In the genomic region with DNA sequence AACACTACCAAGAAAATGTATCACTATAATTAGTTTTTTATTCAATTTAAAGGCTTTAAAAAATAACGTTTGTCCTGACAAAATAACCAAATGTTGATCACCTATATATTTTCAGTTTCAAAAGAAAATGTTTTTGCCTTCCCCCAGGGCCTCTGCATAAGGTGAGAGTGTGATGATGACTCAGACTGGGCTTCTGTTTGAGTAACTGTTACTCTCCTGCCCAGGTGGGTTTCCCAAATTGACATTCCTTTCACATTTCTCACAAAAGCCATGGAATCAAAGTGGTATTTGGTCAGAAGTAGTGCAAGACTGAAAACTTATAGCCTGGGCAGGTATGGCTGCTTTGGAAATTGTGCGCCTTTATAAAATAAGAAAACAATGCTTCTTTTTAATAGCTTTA, we compare ENCODE assay signal across 2 cellular contexts.
TF ChIP-seq lines count a peak whose summit lies in the region.

No MANE protein-coding gene starts in this region.

TF ChIP-seq in GM23338, 12 proteins besides CTCF, POLR2A, EP300 and RAD21 (continued from another document):
- TF ChIP-seq, protein P1, sequence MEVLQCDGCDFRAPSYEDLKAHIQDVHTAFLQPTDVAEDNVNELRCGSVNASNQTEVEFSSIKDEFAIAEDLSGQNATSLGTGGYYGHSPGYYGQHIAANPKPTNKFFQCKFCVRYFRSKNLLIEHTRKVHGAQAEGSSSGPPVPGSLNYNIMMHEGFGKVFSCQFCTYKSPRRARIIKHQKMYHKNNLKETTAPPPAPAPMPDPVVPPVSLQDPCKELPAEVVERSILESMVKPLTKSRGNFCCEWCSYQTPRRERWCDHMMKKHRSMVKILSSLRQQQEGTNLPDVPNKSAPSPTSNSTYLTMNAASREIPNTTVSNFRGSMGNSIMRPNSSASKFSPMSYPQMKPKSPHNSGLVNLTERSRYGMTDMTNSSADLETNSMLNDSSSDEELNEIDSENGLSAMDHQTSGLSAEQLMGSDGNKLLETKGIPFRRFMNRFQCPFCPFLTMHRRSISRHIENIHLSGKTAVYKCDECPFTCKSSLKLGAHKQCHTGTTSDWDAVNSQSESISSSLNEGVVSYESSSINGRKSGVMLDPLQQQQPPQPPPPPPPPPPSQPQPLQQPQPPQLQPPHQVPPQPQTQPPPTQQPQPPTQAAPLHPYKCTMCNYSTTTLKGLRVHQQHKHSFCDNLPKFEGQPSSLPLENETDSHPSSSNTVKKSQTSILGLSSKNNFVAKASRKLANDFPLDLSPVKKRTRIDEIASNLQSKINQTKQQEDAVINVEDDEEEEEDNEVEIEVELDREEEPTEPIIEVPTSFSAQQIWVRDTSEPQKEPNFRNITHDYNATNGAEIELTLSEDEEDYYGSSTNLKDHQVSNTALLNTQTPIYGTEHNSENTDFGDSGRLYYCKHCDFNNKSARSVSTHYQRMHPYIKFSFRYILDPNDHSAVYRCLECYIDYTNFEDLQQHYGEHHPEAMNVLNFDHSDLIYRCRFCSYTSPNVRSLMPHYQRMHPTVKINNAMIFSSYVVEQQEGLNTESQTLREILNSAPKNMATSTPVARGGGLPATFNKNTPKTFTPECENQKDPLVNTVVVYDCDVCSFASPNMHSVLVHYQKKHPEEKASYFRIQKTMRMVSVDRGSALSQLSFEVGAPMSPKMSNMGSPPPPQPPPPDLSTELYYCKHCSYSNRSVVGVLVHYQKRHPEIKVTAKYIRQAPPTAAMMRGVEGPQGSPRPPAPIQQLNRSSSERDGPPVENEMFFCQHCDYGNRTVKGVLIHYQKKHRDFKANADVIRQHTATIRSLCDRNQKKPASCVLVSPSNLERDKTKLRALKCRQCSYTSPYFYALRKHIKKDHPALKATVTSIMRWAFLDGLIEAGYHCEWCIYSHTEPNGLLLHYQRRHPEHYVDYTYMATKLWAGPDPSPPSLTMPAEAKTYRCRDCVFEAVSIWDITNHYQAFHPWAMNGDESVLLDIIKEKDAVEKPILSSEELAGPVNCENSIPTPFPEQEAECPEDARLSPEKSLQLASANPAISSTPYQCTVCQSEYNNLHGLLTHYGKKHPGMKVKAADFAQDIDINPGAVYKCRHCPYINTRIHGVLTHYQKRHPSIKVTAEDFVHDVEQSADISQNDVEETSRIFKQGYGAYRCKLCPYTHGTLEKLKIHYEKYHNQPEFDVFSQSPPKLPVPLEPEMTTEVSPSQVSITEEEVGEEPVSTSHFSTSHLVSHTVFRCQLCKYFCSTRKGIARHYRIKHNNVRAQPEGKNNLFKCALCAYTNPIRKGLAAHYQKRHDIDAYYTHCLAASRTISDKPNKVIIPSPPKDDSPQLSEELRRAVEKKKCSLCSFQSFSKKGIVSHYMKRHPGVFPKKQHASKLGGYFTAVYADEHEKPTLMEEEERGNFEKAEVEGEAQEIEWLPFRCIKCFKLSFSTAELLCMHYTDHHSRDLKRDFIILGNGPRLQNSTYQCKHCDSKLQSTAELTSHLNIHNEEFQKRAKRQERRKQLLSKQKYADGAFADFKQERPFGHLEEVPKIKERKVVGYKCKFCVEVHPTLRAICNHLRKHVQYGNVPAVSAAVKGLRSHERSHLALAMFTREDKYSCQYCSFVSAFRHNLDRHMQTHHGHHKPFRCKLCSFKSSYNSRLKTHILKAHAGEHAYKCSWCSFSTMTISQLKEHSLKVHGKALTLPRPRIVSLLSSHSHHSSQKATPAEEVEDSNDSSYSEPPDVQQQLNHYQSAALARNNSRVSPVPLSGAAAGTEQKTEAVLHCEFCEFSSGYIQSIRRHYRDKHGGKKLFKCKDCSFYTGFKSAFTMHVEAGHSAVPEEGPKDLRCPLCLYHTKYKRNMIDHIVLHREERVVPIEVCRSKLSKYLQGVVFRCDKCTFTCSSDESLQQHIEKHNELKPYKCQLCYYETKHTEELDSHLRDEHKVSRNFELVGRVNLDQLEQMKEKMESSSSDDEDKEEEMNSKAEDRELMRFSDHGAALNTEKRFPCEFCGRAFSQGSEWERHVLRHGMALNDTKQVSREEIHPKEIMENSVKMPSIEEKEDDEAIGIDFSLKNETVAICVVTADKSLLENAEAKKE (CRISPR knock-in tag; IDR thresholded peaks at IDR 0.05): no peak
- TF ChIP-seq, protein P2, sequence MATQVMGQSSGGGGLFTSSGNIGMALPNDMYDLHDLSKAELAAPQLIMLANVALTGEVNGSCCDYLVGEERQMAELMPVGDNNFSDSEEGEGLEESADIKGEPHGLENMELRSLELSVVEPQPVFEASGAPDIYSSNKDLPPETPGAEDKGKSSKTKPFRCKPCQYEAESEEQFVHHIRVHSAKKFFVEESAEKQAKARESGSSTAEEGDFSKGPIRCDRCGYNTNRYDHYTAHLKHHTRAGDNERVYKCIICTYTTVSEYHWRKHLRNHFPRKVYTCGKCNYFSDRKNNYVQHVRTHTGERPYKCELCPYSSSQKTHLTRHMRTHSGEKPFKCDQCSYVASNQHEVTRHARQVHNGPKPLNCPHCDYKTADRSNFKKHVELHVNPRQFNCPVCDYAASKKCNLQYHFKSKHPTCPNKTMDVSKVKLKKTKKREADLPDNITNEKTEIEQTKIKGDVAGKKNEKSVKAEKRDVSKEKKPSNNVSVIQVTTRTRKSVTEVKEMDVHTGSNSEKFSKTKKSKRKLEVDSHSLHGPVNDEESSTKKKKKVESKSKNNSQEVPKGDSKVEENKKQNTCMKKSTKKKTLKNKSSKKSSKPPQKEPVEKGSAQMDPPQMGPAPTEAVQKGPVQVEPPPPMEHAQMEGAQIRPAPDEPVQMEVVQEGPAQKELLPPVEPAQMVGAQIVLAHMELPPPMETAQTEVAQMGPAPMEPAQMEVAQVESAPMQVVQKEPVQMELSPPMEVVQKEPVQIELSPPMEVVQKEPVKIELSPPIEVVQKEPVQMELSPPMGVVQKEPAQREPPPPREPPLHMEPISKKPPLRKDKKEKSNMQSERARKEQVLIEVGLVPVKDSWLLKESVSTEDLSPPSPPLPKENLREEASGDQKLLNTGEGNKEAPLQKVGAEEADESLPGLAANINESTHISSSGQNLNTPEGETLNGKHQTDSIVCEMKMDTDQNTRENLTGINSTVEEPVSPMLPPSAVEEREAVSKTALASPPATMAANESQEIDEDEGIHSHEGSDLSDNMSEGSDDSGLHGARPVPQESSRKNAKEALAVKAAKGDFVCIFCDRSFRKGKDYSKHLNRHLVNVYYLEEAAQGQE (IDR thresholded peaks at IDR 0.05; ENCODE audit: unreplicated experiment): no peak
- TF ChIP-seq, protein P3, sequence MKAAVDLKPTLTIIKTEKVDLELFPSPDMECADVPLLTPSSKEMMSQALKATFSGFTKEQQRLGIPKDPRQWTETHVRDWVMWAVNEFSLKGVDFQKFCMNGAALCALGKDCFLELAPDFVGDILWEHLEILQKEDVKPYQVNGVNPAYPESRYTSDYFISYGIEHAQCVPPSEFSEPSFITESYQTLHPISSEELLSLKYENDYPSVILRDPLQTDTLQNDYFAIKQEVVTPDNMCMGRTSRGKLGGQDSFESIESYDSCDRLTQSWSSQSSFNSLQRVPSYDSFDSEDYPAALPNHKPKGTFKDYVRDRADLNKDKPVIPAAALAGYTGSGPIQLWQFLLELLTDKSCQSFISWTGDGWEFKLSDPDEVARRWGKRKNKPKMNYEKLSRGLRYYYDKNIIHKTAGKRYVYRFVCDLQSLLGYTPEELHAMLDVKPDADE (IDR thresholded peaks at IDR 0.05): no peak
- no peak for TF ChIP-seq POLR2AphosphoS5 (IDR thresholded peaks at IDR 0.05; ENCODE audit: low read depth)
- TF ChIP-seq CREB1 (CRISPR knock-in tag; IDR thresholded peaks at IDR 0.05; ENCODE audit: low read depth): no peak
- TF ChIP-seq EZH2phosphoT487 (IDR thresholded peaks at IDR 0.05; ENCODE audit: unreplicated experiment): no peak
- no peak for TF ChIP-seq STAT1 (IDR thresholded peaks at IDR 0.05; ENCODE audit: unreplicated experiment)
- no peak for TF ChIP-seq EZH2 (IDR thresholded peaks at IDR 0.05; ENCODE audit: low read depth, unreplicated experiment)
- TF ChIP-seq JUNB (IDR thresholded peaks at IDR 0.05; ENCODE audit: unreplicated experiment): no peak
- TF ChIP-seq ZNF114 (CRISPR knock-in tag; IDR thresholded peaks at IDR 0.05): no peak

TF ChIP-seq in Ishikawa, 13 proteins besides CTCF, POLR2A, EP300 and RAD21 (continued from another document):
- TF ChIP-seq, protein P2 (IDR thresholded peaks at IDR 0.05; ENCODE audit: low read depth): no peak
- TF ChIP-seq TCF12 (IDR thresholded peaks at IDR 0.05; ENCODE audit: low read depth) (peak; percentile 51), FOXM1 (IDR thresholded peaks at IDR 0.05; ENCODE audit: borderline replicate concordance, low read depth) (no peak; the same call in 1 of the 2 replicates), YY1 (IDR thresholded peaks at IDR 0.05; ENCODE audit: low read depth) (no peak), TAF1 (IDR thresholded peaks at IDR 0.05; ENCODE audit: low read depth) (no peak), CREB1 (IDR thresholded peaks at IDR 0.05; ENCODE audit: low read depth) (no peak), NFIC (IDR thresholded peaks at IDR 0.05) (no peak)
- TF ChIP-seq, protein P4, sequence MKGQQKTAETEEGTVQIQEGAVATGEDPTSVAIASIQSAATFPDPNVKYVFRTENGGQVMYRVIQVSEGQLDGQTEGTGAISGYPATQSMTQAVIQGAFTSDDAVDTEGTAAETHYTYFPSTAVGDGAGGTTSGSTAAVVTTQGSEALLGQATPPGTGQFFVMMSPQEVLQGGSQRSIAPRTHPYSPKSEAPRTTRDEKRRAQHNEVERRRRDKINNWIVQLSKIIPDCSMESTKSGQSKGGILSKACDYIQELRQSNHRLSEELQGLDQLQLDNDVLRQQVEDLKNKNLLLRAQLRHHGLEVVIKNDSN (IDR thresholded peaks at IDR 0.05): no peak
